8 cellular contexts compared by ENCODE assay signal in the genomic region with DNA sequence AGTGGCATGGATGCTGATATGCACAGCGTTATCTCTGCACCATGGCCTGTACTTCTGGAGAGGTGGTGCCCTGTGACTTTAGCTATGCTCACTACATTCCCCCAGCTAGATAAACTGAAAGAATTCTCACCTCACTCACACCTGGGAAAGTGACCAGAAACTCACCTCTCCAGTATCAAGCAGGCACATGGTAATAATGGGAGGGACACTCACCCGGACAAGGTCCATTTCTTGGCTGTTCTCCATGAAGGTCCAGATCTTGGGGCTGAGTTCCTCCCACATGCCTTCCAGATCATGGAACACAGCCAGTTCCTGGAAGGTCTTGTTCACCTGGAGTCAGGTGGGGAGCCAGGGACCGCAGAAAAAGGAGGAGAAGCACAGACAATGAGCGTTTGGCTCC.
"Had no signal": no experiment of that assay in that cellular context is flagged by ENCODE, and none has a peak within 500 bp of the region (broad histone marks: within the 10 kb centered on the region; RNA-seq: fewer than 3 reads in every experiment).

No MANE protein-coding gene starts in this region.

- H3K27me3 ChIP-seq: neural progenitor cell, ovary, transverse colon had no signal

- H3K27ac ChIP-seq: neural progenitor cell, ovary, transverse colon, VCaP had no signal

- H3K9ac ChIP-seq: neural progenitor cell had no signal

- H3K9me3 ChIP-seq: ovary, transverse colon had no signal

- H3K4me3 ChIP-seq: neural progenitor cell, ovary, skin epidermis, transverse colon had no signal

- H2AFZ ChIP-seq: neural progenitor cell had no signal

- H3K4me2 ChIP-seq: neural progenitor cell had no signal

- DNase-seq: activated naive CD4-positive, alpha-beta T cell treated with Interleukin-2 at 50 U/mL for 16 hours; left colon; ovary; retina; transverse colon had no signal

- H3K36me3 ChIP-seq: neural progenitor cell, ovary had no signal
